In genomic region chr4:1400861-1401408, GRCh38 we compare ENCODE assay signal across 1 cellular context.
TF ChIP-seq lines count a peak whose summit lies in the region.

No MANE protein-coding gene starts in this region.

TF ChIP-seq in SK-N-SH, 30 proteins besides CTCF, POLR2A, EP300 and RAD21:
- TF ChIP-seq, protein P1, sequence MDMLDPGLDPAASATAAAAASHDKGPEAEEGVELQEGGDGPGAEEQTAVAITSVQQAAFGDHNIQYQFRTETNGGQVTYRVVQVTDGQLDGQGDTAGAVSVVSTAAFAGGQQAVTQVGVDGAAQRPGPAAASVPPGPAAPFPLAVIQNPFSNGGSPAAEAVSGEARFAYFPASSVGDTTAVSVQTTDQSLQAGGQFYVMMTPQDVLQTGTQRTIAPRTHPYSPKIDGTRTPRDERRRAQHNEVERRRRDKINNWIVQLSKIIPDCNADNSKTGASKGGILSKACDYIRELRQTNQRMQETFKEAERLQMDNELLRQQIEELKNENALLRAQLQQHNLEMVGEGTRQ (IDR thresholded peaks at IDR 0.05; ENCODE audit: borderline replicate concordance, low read depth, low read length) = no peak
- TF ChIP-seq GATA2 (CRISPR knock-in tag; IDR thresholded peaks at IDR 0.05) = no peak
- no peak for TF ChIP-seq TEAD4 (IDR thresholded peaks at IDR 0.05; ENCODE audit: borderline replicate concordance, insufficient read depth)
- TF ChIP-seq GABPA (IDR thresholded peaks at IDR 0.05; ENCODE audit: low read depth) = no peak
- no peak for TF ChIP-seq RXRA (IDR thresholded peaks at IDR 0.05; ENCODE audit: borderline replicate concordance, low read depth)
- TF ChIP-seq YY1 (IDR thresholded peaks at IDR 0.05; ENCODE audit: low read depth) = no peak
- TF ChIP-seq ELF1 (IDR thresholded peaks at IDR 0.05) = no peak
